ENCODE assay signal across 13 cellular contexts in genomic region chr14:24982472-24983155, GRCh38.
DNase-seq lines count a peak whose midpoint lies in the region; ATAC-seq, FAIRE-seq and TF ChIP-seq lines count a peak whose summit lies in the region.
"Had no signal": no experiment of that assay in that cellular context is flagged by ENCODE, and none has a peak within 500 bp of the region (broad histone marks: within the 10 kb centered on the region; RNA-seq: fewer than 3 reads in every experiment).

No MANE protein-coding gene starts in this region.

- H3K9me2 ChIP-seq in PC-3 (replicated peaks; ENCODE audit: low read length) = no peaks in the 10 kb centered on the region

- in situ Hi-C loops in GM13977 (cut with MboI; ENCODE audit: low pct_unique_long_range_greater_than_20kb, low sequenced_read_pairs, unreplicated experiment) = no loop called here

- H3K9me3 ChIP-seq in PC-3 (ENCODE audit: low read length) (0 out of 2 replicates have a peak, but pooled peaks cover 4% of the 10 kb centered on the region), pancreas (no peaks in the 10 kb centered on the region)
- no peaks in the 10 kb centered on the region for H3K9me3 ChIP-seq in naive thymus-derived CD4-positive, alpha-beta T cell (ENCODE audit: control insufficient read depth in 2 of 3, low read length in 3 of 3)

- POLR2A ChIA-PET in PC-3 (lab: Charles Lee; ENCODE audit: unreplicated experiment) = no interaction called here
- POLR2A ChIA-PET in naive thymus-derived CD4-positive, alpha-beta T cell (lab: Charles Lee) = no interaction called here

- peak; percentile 61 for DNase-seq in DMS53 treated with DMSO at 0.1 percent for 48 hours (lab: John Stamatoyannopoulos, UW; ENCODE audit: unreplicated experiment)
- DNase-seq in PC-3 = peak; percentile 37
- peak; percentile 87 for DNase-seq in fibroblast of gingiva (ENCODE audit: low read depth)
- DNase-seq in pancreas = no peak
- no peak for DNase-seq in GM13977 (ENCODE audit: low spot score)
- no peak for DNase-seq in naive thymus-derived CD4-positive, alpha-beta T cell
- DNase-seq: activated CD4-positive, alpha-beta T cell treated with anti-CD3 and anti-CD28 coated beads for 36 hours; CD4-positive, alpha-beta memory T cell; dermis blood vessel endothelial cell; NCI-H2171; SHP77 treated with DMSO at 0.1 percent for 48 hours had no signal

- FAIRE-seq in pancreas (lab: Jason Lieb, UNC) = peak; percentile 83

- H3K27me3 Mint-ChIP-seq in naive thymus-derived CD4-positive, alpha-beta T cell = peaks cover 12 to 57% (median 23%) of the 10 kb centered on the region in 5 donors

- no peaks in the 10 kb centered on the region for H3K79me2 ChIP-seq in PC-3 (ENCODE audit: low read length)

- no peaks in the 10 kb centered on the region for H3F3A ChIP-seq in PC-3 (ENCODE audit: low read length, unreplicated experiment)

- H4K20me1 ChIP-seq in PC-3 (ENCODE audit: low read length) = no peaks in the 10 kb centered on the region

- CTCF ChIA-PET in PC-3 (lab: Charles Lee) = no interaction called here
- CTCF ChIA-PET in naive thymus-derived CD4-positive, alpha-beta T cell (lab: Charles Lee) = no interaction called here

- no TSS peak for BruUV-seq in PC-3 (replicated peaks; lab: Mats Ljungman, UMichigan)

- H3K9ac ChIP-seq in PC-3 (ENCODE audit: low read length) = no peak overlapping the region

- no peaks in the 10 kb centered on the region for H3K36me3 ChIP-seq in PC-3 (ENCODE audit: low read depth, low read length)
- no peaks in the 10 kb centered on the region for H3K36me3 ChIP-seq in pancreas
- H3K36me3 ChIP-seq in naive thymus-derived CD4-positive, alpha-beta T cell (ENCODE audit: control insufficient read depth in 2 of 3, insufficient read depth in 3 of 3, low read length in 3 of 3) = no peaks in the 10 kb centered on the region

- H3K4me1 Mint-ChIP-seq in naive thymus-derived CD4-positive, alpha-beta T cell = no peaks in the 10 kb centered on the region
- H3K4me1 Mint-ChIP-seq: activated CD4-positive, alpha-beta T cell treated with anti-CD3 and anti-CD28 coated beads for 36 hours; CD4-positive, alpha-beta memory T cell had no signal

- no peaks in the 10 kb centered on the region for H3K36me3 Mint-ChIP-seq in naive thymus-derived CD4-positive, alpha-beta T cell
- H3K36me3 Mint-ChIP-seq: CD4-positive, alpha-beta memory T cell had no signal

- ATAC-seq in PC-3 (no peak), pancreas (peak; percentile 49 to 72 (median 63)), GM21515 (IDR thresholded peaks at IDR 0.05; ENCODE audit: unreplicated experiment) (no peak), GM21737 (IDR thresholded peaks at IDR 0.05; ENCODE audit: unreplicated experiment) (no peak)
- ATAC-seq in naive thymus-derived CD4-positive, alpha-beta T cell = no peak
- ATAC-seq: activated CD4-positive, alpha-beta T cell treated with anti-CD3 and anti-CD28 coated beads for 36 hours had no signal

- no peak overlapping the region for H3K4me2 ChIP-seq in PC-3 (ENCODE audit: low read length)

- no peaks in the 10 kb centered on the region for H3K4me1 ChIP-seq in PC-3 (ENCODE audit: insufficient read depth, low read length)
- peaks cover 59 to 81% (median 61%) of the 10 kb centered on the region in 3 donors for H3K4me1 ChIP-seq in pancreas
- no peaks in the 10 kb centered on the region for H3K4me1 ChIP-seq in naive thymus-derived CD4-positive, alpha-beta T cell (ENCODE audit: control insufficient read depth in 2 of 2, insufficient read depth in 2 of 2, low read length in 2 of 2)

- no peak overlapping the region for H3K4me3 Mint-ChIP-seq in naive thymus-derived CD4-positive, alpha-beta T cell
- H3K4me3 Mint-ChIP-seq: activated CD4-positive, alpha-beta T cell treated with anti-CD3 and anti-CD28 coated beads for 36 hours; CD4-positive, alpha-beta memory T cell had no signal

- H3K27me3 ChIP-seq in PC-3 (ENCODE audit: low read length) = no peaks in the 10 kb centered on the region
- no peaks in the 10 kb centered on the region for H3K27me3 ChIP-seq in pancreas
- H3K27me3 ChIP-seq in naive thymus-derived CD4-positive, alpha-beta T cell (ENCODE audit: control insufficient read depth in 2 of 2, insufficient read depth in 2 of 2, low read length in 2 of 2) = peaks cover 0 to 3% of the 10 kb centered on the region in 2 donors

- H2AFZ ChIP-seq in PC-3 (ENCODE audit: low read length) = no peak overlapping the region

- H3K27ac Mint-ChIP-seq in naive thymus-derived CD4-positive, alpha-beta T cell = no peak overlapping the region
- H3K27ac Mint-ChIP-seq: activated CD4-positive, alpha-beta T cell treated with anti-CD3 and anti-CD28 coated beads for 36 hours; CD4-positive, alpha-beta memory T cell had no signal

- H3K4me3 ChIP-seq in PC-3 (ENCODE audit: low read length) = no peak overlapping the region
- H3K4me3 ChIP-seq in pancreas = no peak overlapping the region
- H3K4me3 ChIP-seq in naive thymus-derived CD4-positive, alpha-beta T cell (ENCODE audit: low read length) = no peak overlapping the region

- TF ChIP-seq CTCF in PC-3 (conservative IDR thresholded peaks at IDR 0.05; ENCODE audit: low read depth, low read length) (no peak), pancreas (IDR thresholded peaks at IDR 0.05) (no peak), GM13977 (IDR thresholded peaks at IDR 0.05; ENCODE audit: extremely low read depth, insufficient read depth, missing control alignments) (no peak)

- WGBS in pancreas, 2 donors = 48 to 50% methylated on average over 6 of the region's 6 CpGs

- H3K27ac ChIP-seq in PC-3 (ENCODE audit: low read length) (no peak overlapping the region), pancreas (peak overlapping the region; percentile 8 to 65 (median 36))
- no peak overlapping the region for H3K27ac ChIP-seq in naive thymus-derived CD4-positive, alpha-beta T cell (ENCODE audit: low read depth, low read length)

- H3K9me3 Mint-ChIP-seq in naive thymus-derived CD4-positive, alpha-beta T cell = peaks cover 0 to 2% (median 0%) of the 10 kb centered on the region in 11 donors

- intact Hi-C loops in PC-3 (cut with micrococcal nuclease) (no loop called here), pancreas (cut with DNase I) (no loop called here)
- intact Hi-C loops in naive thymus-derived CD4-positive, alpha-beta T cell (cut with micrococcal nuclease) = no loop called here

Comparison
In these comparisons a context has a peak if more than half of its experiments do, and no peak if none do; other contexts are left out.
1. DNase-seq: peak in DMS53 treated with DMSO at 0.1 percent for 48 hours (single experiment), PC-3 (single experiment) and fibroblast of gingiva (single experiment); none in pancreas (0 of 6), GM13977 (single experiment) and naive thymus-derived CD4-positive, alpha-beta T cell (0 of 9).
2. ATAC-seq: peak in pancreas (4 of 4); none in PC-3 (single experiment), GM21515 (single experiment), GM21737 (single experiment) and naive thymus-derived CD4-positive, alpha-beta T cell (single experiment).
3. H3K27ac ChIP-seq: peak in pancreas (4 of 4); none in PC-3 (single experiment) and naive thymus-derived CD4-positive, alpha-beta T cell (single experiment).